In genomic region chr1:236913371-236914037, GRCh38 we compare ENCODE assay signal across 1 cellular context.
TF ChIP-seq lines count a peak whose summit lies in the region.

No MANE protein-coding gene starts in this region.

TF ChIP-seq in K562, 482 proteins besides CTCF, POLR2A, EP300 and RAD21 (continued from another document and continues in another):
- TF ChIP-seq CLOCK (CRISPR knock-in tag; IDR thresholded peaks at IDR 0.05; ENCODE audit: borderline replicate concordance) = no peak
- no peak for TF ChIP-seq POLR2H (tag; IDR thresholded peaks at IDR 0.05; ENCODE audit: low read depth)
- peak; percentile 96 for TF ChIP-seq GATAD2B (IDR thresholded peaks at IDR 0.05; ENCODE audit: borderline replicate concordance)
- no peak for TF ChIP-seq CHD7 (IDR thresholded peaks at IDR 0.05; ENCODE audit: low read depth, low read length)
- no peak for TF ChIP-seq PRDM10 (IDR thresholded peaks at IDR 0.05; ENCODE audit: partially characterized antibody)
- no peak for TF ChIP-seq ETV5 (CRISPR knock-in tag; IDR thresholded peaks at IDR 0.05; ENCODE audit: low read depth)
- peak; percentile 42; the same call in 1 of the 2 replicates for TF ChIP-seq ELF1 (tag; IDR thresholded peaks at IDR 0.05)
- no peak for TF ChIP-seq PHF21A (IDR thresholded peaks at IDR 0.05; ENCODE audit: borderline replicate concordance, low read depth)
- TF ChIP-seq ZBED1 (IDR thresholded peaks at IDR 0.05) = 0 out of 2 replicates have a peak, but pooled peaks have one; percentile 72
- TF ChIP-seq TCF3 (CRISPR knock-in tag; IDR thresholded peaks at IDR 0.05) = peak; percentile 98
- TF ChIP-seq ZNF561 (CRISPR knock-in tag; conservative IDR thresholded peaks at IDR 0.05) = no peak
- TF ChIP-seq BDP1 (IDR thresholded peaks at IDR 0.05; ENCODE audit: insufficient read depth, insufficient read length) = no peak
- no peak for TF ChIP-seq SREBF1 (IDR thresholded peaks at IDR 0.05; ENCODE audit: borderline replicate concordance, low read depth, low read length)
- TF ChIP-seq ZNF695 (CRISPR knock-in tag; IDR thresholded peaks at IDR 0.05) = no peak
- TF ChIP-seq TCFL5 (CRISPR knock-in tag; conservative IDR thresholded peaks at IDR 0.05) = no peak
- no peak for TF ChIP-seq CSDE1 (IDR thresholded peaks at IDR 0.05)
- TF ChIP-seq ZSCAN32 (CRISPR knock-in tag; IDR thresholded peaks at IDR 0.05) = no peak
- peak; percentile 89 for TF ChIP-seq HES1 (IDR thresholded peaks at IDR 0.05; ENCODE audit: low read depth)
- no peak for TF ChIP-seq ZNF143 (CRISPR knock-in tag; IDR thresholded peaks at IDR 0.05)
- TF ChIP-seq STAG1 (CRISPR knock-in tag; IDR thresholded peaks at IDR 0.05; ENCODE audit: borderline replicate concordance) = no peak
- TF ChIP-seq XRCC4 (IDR thresholded peaks at IDR 0.05; ENCODE audit: extremely low read depth, insufficient read depth, insufficient read length) = no peak
- peak; percentile 96 for TF ChIP-seq STAT5A (IDR thresholded peaks at IDR 0.05; ENCODE audit: borderline replicate concordance, low read length)
- no peak for TF ChIP-seq ZNF324 (CRISPR knock-in tag; IDR thresholded peaks at IDR 0.05)
- TF ChIP-seq CBX8 (IDR thresholded peaks at IDR 0.05; ENCODE audit: borderline replicate concordance, extremely low read depth, low read depth, low read length, poor library complexity, severe bottlenecking) = no peak
- no peak for TF ChIP-seq TCF7L2 (IDR thresholded peaks at IDR 0.05; ENCODE audit: low read depth, low read length)
- TF ChIP-seq CHD2 (IDR thresholded peaks at IDR 0.05; ENCODE audit: low read depth, low read length) = no peak
- peak; percentile 90 for TF ChIP-seq KHSRP (IDR thresholded peaks at IDR 0.05)
- peak in 1 of 2 experiments; percentile 55; a peak in 1 of 4 replicates for TF ChIP-seq ETV6 (IDR thresholded peaks at IDR 0.05; ENCODE audit: borderline replicate concordance in 1 of 2, low read depth in 2 of 2, low read length in 1 of 2)
- TF ChIP-seq ETV6 (CRISPR knock-in tag; IDR thresholded peaks at IDR 0.05; ENCODE audit: borderline replicate concordance) = no peak
- no peak for TF ChIP-seq GTF3C2 (IDR thresholded peaks at IDR 0.05; ENCODE audit: borderline replicate concordance, extremely low read depth, insufficient read length)
- TF ChIP-seq FOXA3 (CRISPR knock-in tag; conservative IDR thresholded peaks at IDR 0.05 in 1 of 2, IDR thresholded peaks at IDR 0.05 in 1 of 2) = peak in 1 of 2 experiments; percentile 52; a peak in 2 of 4 replicates
- TF ChIP-seq BCL6 (CRISPR knock-in tag; IDR thresholded peaks at IDR 0.05) = no peak
- TF ChIP-seq CREBBP (IDR thresholded peaks at IDR 0.05; ENCODE audit: low read depth, low read length) = no peak
- peak; percentile 91 for TF ChIP-seq GATA2 (CRISPR knock-in tag; IDR thresholded peaks at IDR 0.05)
- TF ChIP-seq ZFP1 (CRISPR knock-in tag; IDR thresholded peaks at IDR 0.05) = no peak
- no peak for TF ChIP-seq KDM2B (CRISPR knock-in tag; IDR thresholded peaks at IDR 0.05)
- TF ChIP-seq ZNF354B (CRISPR knock-in tag; IDR thresholded peaks at IDR 0.05) = no peak; the same call in 1 of the 2 replicates
- TF ChIP-seq BRCA1 (IDR thresholded peaks at IDR 0.05) = no peak
- TF ChIP-seq BRCA1 (CRISPR knock-in tag; IDR thresholded peaks at IDR 0.05) = no peak
- no peak for TF ChIP-seq HOMEZ (CRISPR knock-in tag; IDR thresholded peaks at IDR 0.05)
- TF ChIP-seq ZNF699 (CRISPR knock-in tag; IDR thresholded peaks at IDR 0.05; ENCODE audit: insufficient replicate concordance) = no peak
- peak; percentile 99 for TF ChIP-seq DPF2 (IDR thresholded peaks at IDR 0.05)
